23 cellular contexts compared by ENCODE assay signal in the genomic region with DNA sequence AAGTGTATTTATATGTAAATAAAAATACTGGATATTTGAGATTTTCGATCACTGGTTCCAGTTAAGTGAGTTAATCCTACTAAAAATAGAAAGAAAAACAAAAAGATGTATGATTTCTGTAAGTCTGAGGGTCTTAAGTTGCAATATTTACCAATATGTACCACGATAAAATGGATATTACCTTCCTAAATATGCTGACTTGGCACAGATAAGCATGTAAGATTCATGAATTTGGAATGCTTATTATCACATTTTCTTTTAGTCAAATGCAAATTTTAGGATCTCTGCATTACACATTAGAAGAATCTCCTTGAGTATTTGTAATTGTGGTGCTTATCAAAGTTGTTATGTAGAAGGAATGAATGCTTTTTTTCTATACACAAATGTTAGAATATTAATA.
DNase-seq lines count a peak whose midpoint lies in the region; ATAC-seq, FAIRE-seq and TF ChIP-seq lines count a peak whose summit lies in the region.
"Had no signal": no experiment of that assay in that cellular context is flagged by ENCODE, and none has a peak within 500 bp of the region (broad histone marks: within the 10 kb centered on the region; RNA-seq: fewer than 3 reads in every experiment).

No MANE protein-coding gene starts in this region.

- peaks cover 37% of the 10 kb centered on the region; the same call in 2 of the 3 replicates for H3K4me1 Mint-ChIP-seq in GM23338
- H3K4me1 Mint-ChIP-seq in activated naive CD4-positive, alpha-beta T cell treated with anti-CD3 and anti-CD28 coated beads for 36 hours (ENCODE audit: low read depth), result no peaks in the 10 kb centered on the region
- H3K4me1 Mint-ChIP-seq: B cell had no signal

- H3F3A ChIP-seq in GM23338 (replicated peaks; ENCODE audit: low read depth) (no peaks in the 10 kb centered on the region), neural cell (ENCODE audit: insufficient read depth, low read length, poor library complexity, severe bottlenecking) (peaks cover 3% of the 10 kb centered on the region)

- H3K27me3 ChIP-seq in GM23338 (ENCODE audit: insufficient read depth), result no peaks in the 10 kb centered on the region
- no peaks in the 10 kb centered on the region for H3K27me3 ChIP-seq in K562 (ENCODE audit: control insufficient read depth in 2 of 2, insufficient read depth in 2 of 2, low read length in 2 of 2)
- no peaks in the 10 kb centered on the region for H3K27me3 ChIP-seq in neural cell (ENCODE audit: insufficient read depth, low read depth, low read length)
- no peaks in the 10 kb centered on the region for H3K27me3 ChIP-seq in H7 (ENCODE audit: control insufficient read depth, insufficient read depth, low read length)
- H3K27me3 ChIP-seq: BLaER1 treated with 17β-estradiol and CSF1 and Interleukin-3, amounts not matched to agents 10 nM and 100 nM had no signal

- H3K36me3 ChIP-seq in GM23338 (ENCODE audit: insufficient read depth) (no peaks in the 10 kb centered on the region), K562 (ENCODE audit: control insufficient read depth, insufficient read depth, low read length) (no peaks in the 10 kb centered on the region), neural cell (ENCODE audit: insufficient read depth, low read length) (no peaks in the 10 kb centered on the region), H7 (replicated peaks; ENCODE audit: control insufficient read depth, insufficient read depth, low read length) (no peaks in the 10 kb centered on the region)
- H3K36me3 ChIP-seq: BLaER1 treated with 17β-estradiol and CSF1 and Interleukin-3, amounts not matched to agents 10 nM and 100 nM had no signal

- H3K27me3 Mint-ChIP-seq in GM23338 (ENCODE audit: insufficient read depth, low read depth, poor library complexity), result no peaks in the 10 kb centered on the region
- H3K27me3 Mint-ChIP-seq in activated naive CD4-positive, alpha-beta T cell treated with anti-CD3 and anti-CD28 coated beads for 36 hours (ENCODE audit: low read depth), result no peaks in the 10 kb centered on the region
- H3K27me3 Mint-ChIP-seq: B cell; CD4-positive, alpha-beta T cell had no signal

- CTCF ChIA-PET in A549 (lab: Yijun Ruan, JAX) (no interaction called here), K562 (lab: Yijun Ruan, JAX; ENCODE audit: low intra/inter-chr PET ratio) (no interaction called here)
- CTCF ChIA-PET in activated naive CD4-positive, alpha-beta T cell treated with anti-CD3 and anti-CD28 coated beads for 36 hours (lab: Charles Lee), result no interaction called here

- DNase-seq in A549 (ENCODE audit: low read depth in 1 of 2, low spot score in 1 of 2) (no peak), GM23338 (ENCODE audit: low spot score) (no peak), K562 (ENCODE audit: extremely low read depth in 1 of 4, low spot score in 3 of 4) (no peak), H7 (no peak)
- DNase-seq in activated naive CD4-positive, alpha-beta T cell treated with anti-CD3 and anti-CD28 coated beads for 36 hours, result no peak
- DNase-seq: 8988T; AML-193; Caco-2; Calu3; CD4-positive, alpha-beta T cell; CD8-positive, alpha-beta T cell; DMS79 treated with DMSO at 0.1 percent for 48 hours; GF-D8 had no signal

- H4K20me1 ChIP-seq in GM23338 (replicated peaks; ENCODE audit: insufficient read depth) (no peaks in the 10 kb centered on the region), K562 (replicated peaks; ENCODE audit: control insufficient read depth, insufficient read depth, low read length) (no peaks in the 10 kb centered on the region), neural cell (ENCODE audit: insufficient read depth) (no peaks in the 10 kb centered on the region)
- H4K20me1 ChIP-seq: BLaER1 treated with 17β-estradiol and CSF1 and Interleukin-3, amounts not matched to agents 10 nM and 100 nM had no signal

- peaks cover 4% of the 10 kb centered on the region; the same call in 1 of the 3 replicates for H3K36me3 Mint-ChIP-seq in GM23338 (ENCODE audit: low read depth)
- no peaks in the 10 kb centered on the region for H3K36me3 Mint-ChIP-seq in activated naive CD4-positive, alpha-beta T cell treated with anti-CD3 and anti-CD28 coated beads for 36 hours (ENCODE audit: low read depth)
- H3K36me3 Mint-ChIP-seq: CD8-positive, alpha-beta T cell had no signal

- no peaks in the 10 kb centered on the region for H3K9me2 ChIP-seq in GM23338 (ENCODE audit: insufficient read depth)
- no peaks in the 10 kb centered on the region for H3K9me2 ChIP-seq in neural cell (ENCODE audit: insufficient read depth, low read length)

- H3K9me1 ChIP-seq in K562 (ENCODE audit: control insufficient read depth, insufficient read depth, low read length), result no peaks in the 10 kb centered on the region

- 3% methylated on average over 2 of the region's 2 CpGs for WGBS in A549 (ENCODE audit: missing lambda C conversion rate)
- WGBS in K562 (ENCODE audit: insufficient coverage, low coverage, missing lambda C conversion rate), result 0% methylated on average over 2 of the region's 2 CpGs

- in situ Hi-C loops in K562 (cut with MboI), result no loop called here

- H3K27ac Mint-ChIP-seq in GM23338, result peak overlapping the region; percentile 30; the same call in 1 of the 2 replicates
- no peak overlapping the region for H3K27ac Mint-ChIP-seq in activated naive CD4-positive, alpha-beta T cell treated with anti-CD3 and anti-CD28 coated beads for 36 hours
- H3K27ac Mint-ChIP-seq: B cell; CD4-positive, alpha-beta T cell; CD8-positive, alpha-beta T cell had no signal

- TF ChIP-seq EP300 in A549 (IDR thresholded peaks at IDR 0.05), result no peak
- no peak for TF ChIP-seq EP300 in K562 (IDR thresholded peaks at IDR 0.05; ENCODE audit: low read length)
- no peak for TF ChIP-seq EP300 in neural cell (conservative IDR thresholded peaks at IDR 0.05; ENCODE audit: poor library complexity, severe bottlenecking)

- H3K9me3 ChIP-seq in A549 (no peaks in the 10 kb centered on the region), K562 (replicated peaks; ENCODE audit: control insufficient read depth, insufficient read depth, low read depth, low read length) (peaks cover 2% of the 10 kb centered on the region; the same call in 1 of the 2 replicates), neural cell (ENCODE audit: low read length) (no peaks in the 10 kb centered on the region)
- H3K9me3 ChIP-seq: BLaER1 treated with 17β-estradiol and CSF1 and Interleukin-3, amounts not matched to agents 10 nM and 100 nM; Caco-2 had no signal

- H3K9ac ChIP-seq in K562 (ENCODE audit: insufficient read depth in 1 of 2, low read depth in 2 of 2, low read length in 2 of 2) (no peak overlapping the region), neural cell (ENCODE audit: low read length) (no peak overlapping the region)
- H3K9ac ChIP-seq: BLaER1 treated with 17β-estradiol and CSF1 and Interleukin-3, amounts not matched to agents 10 nM and 100 nM had no signal

- H3K4me3 ChIP-seq in A549 (no peak overlapping the region), GM23338 (no peak overlapping the region), K562 (no peak overlapping the region), neural cell (ENCODE audit: low read length) (no peak overlapping the region), H7 (ENCODE audit: insufficient read depth, low read depth, low read length) (no peak overlapping the region)
- H3K4me3 ChIP-seq: BLaER1 treated with 17β-estradiol and CSF1 and Interleukin-3, amounts not matched to agents 10 nM and 100 nM had no signal

- BruUV-seq in K562 (replicated peaks; lab: Mats Ljungman, UMichigan), result no TSS peak

- H3K4me1 ChIP-seq in A549 (no peaks in the 10 kb centered on the region), GM23338 (ENCODE audit: insufficient read depth) (peaks cover 36% of the 10 kb centered on the region), K562 (replicated peaks in 1 of 2; ENCODE audit: control insufficient read depth in 2 of 2, insufficient read depth in 2 of 2, low read length in 2 of 2) (no peaks in the 10 kb centered on the region)
- H3K4me1 ChIP-seq: BLaER1 treated with 17β-estradiol and CSF1 and Interleukin-3, amounts not matched to agents 10 nM and 100 nM; Caco-2 had no signal

- ATAC-seq in A549 (no peak), GM23338 (no peak), K562 (no peak), GM18505 (IDR thresholded peaks at IDR 0.05; ENCODE audit: unreplicated experiment) (no peak)
- ATAC-seq: CD8-positive, alpha-beta T cell had no signal

- H2AFZ ChIP-seq in GM23338, result no peak overlapping the region
- no peak overlapping the region for H2AFZ ChIP-seq in K562 (ENCODE audit: low read depth, low read length)
- no peak overlapping the region for H2AFZ ChIP-seq in neural cell (ENCODE audit: low read depth, low read length)

- H3K4me3 Mint-ChIP-seq in GM23338, result no peak overlapping the region
- H3K4me3 Mint-ChIP-seq in activated naive CD4-positive, alpha-beta T cell treated with anti-CD3 and anti-CD28 coated beads for 36 hours, result no peak overlapping the region
- H3K4me3 Mint-ChIP-seq: B cell; CD4-positive, alpha-beta T cell; CD8-positive, alpha-beta T cell had no signal

- POLR2A ChIA-PET in A549 (lab: Yijun Ruan, JAX) (no interaction called here), K562 (lab: Yijun Ruan, JAX) (no interaction called here)

- intact Hi-C loops in K562 (cut with micrococcal nuclease), result no loop called here
- intact Hi-C loops in activated naive CD4-positive, alpha-beta T cell treated with anti-CD3 and anti-CD28 coated beads for 36 hours (cut with micrococcal nuclease), result no loop called here

- H3K27ac ChIP-seq in A549 (no peak overlapping the region), GM23338 (ENCODE audit: low read depth) (no peak overlapping the region), K562 (ENCODE audit: extremely low read depth, low read depth, low read length) (no peak overlapping the region), neural cell (ENCODE audit: low read length) (peak overlapping the region; percentile 40)
- H3K27ac ChIP-seq: BLaER1 treated with 17β-estradiol and CSF1 and Interleukin-3, amounts not matched to agents 10 nM and 100 nM; C4-2B had no signal

- no peaks in the 10 kb centered on the region for H3K9me3 Mint-ChIP-seq in GM23338
- peaks cover 7% of the 10 kb centered on the region for H3K9me3 Mint-ChIP-seq in activated naive CD4-positive, alpha-beta T cell treated with anti-CD3 and anti-CD28 coated beads for 36 hours

- no peak overlapping the region for H3K4me2 ChIP-seq in A549
- no peak overlapping the region for H3K4me2 ChIP-seq in GM23338
- no peak overlapping the region for H3K4me2 ChIP-seq in K562 (ENCODE audit: insufficient read depth, low read length)
- H3K4me2 ChIP-seq in neural cell (ENCODE audit: low read length), result no peak overlapping the region
- H3K4me2 ChIP-seq: BLaER1 treated with 17β-estradiol and CSF1 and Interleukin-3, amounts not matched to agents 10 nM and 100 nM had no signal

- no peaks in the 10 kb centered on the region for H3K79me2 ChIP-seq in GM23338 (replicated peaks; ENCODE audit: insufficient read depth)
- H3K79me2 ChIP-seq in K562 (ENCODE audit: control insufficient read depth, insufficient read depth, low read length), result no peaks in the 10 kb centered on the region
- no peaks in the 10 kb centered on the region for H3K79me2 ChIP-seq in neural cell (replicated peaks; ENCODE audit: insufficient read depth, low read length)

- no peak for TF ChIP-seq RAD21 in A549 (conservative IDR thresholded peaks at IDR 0.05 in 1 of 2, IDR thresholded peaks at IDR 0.05 in 1 of 2)
- no peak for TF ChIP-seq RAD21 in K562 (CRISPR knock-in tag; conservative IDR thresholded peaks at IDR 0.05 in 1 of 2, IDR thresholded peaks at IDR 0.05 in 1 of 2)
- no peak for TF ChIP-seq RAD21 in neural cell (conservative IDR thresholded peaks at IDR 0.05)

- TF ChIP-seq POLR2A in A549 (IDR thresholded peaks at IDR 0.05; ENCODE audit: low read length) (no peak), K562 (conservative IDR thresholded peaks at IDR 0.05) (no peak), GM18505 (IDR thresholded peaks at IDR 0.05; ENCODE audit: borderline replicate concordance, extremely low read depth, insufficient read depth, insufficient read length) (no peak)

- no peak for TF ChIP-seq CTCF in A549 (IDR thresholded peaks at IDR 0.05)
- TF ChIP-seq CTCF in GM23338 (conservative IDR thresholded peaks at IDR 0.05; ENCODE audit: low read depth in 2 of 2), result no peak
- no peak for TF ChIP-seq CTCF in K562 (IDR thresholded peaks at IDR 0.05 in 2 of 3, conservative IDR thresholded peaks at IDR 0.05 in 1 of 3; ENCODE audit: insufficient read depth in 2 of 3, low read depth in 1 of 3, low read length in 3 of 3)
- no peak for TF ChIP-seq CTCF in neural cell (IDR thresholded peaks at IDR 0.05; ENCODE audit: poor library complexity, severe bottlenecking)

- FAIRE-seq in A549 (lab: Jason Lieb, UNC), result no peak
- no peak for FAIRE-seq in K562 (lab: Jason Lieb, UNC)
- FAIRE-seq: A204.1, D721Med, G401.6, GM12891, GM18507 had no signal
